8 cellular contexts compared by ENCODE assay signal in genomic region chr2:231780909-231781797, GRCh38. TPM values are rescaled to one million over a fixed set of nuclear protein-coding genes. Genes with fewer than 3 reads are reported as not detected.
DNase-seq lines count a peak whose midpoint lies in the region; ATAC-seq and TF ChIP-seq lines count a peak whose summit lies in the region.

PDE6D (minus strand) TSS chr2:231781282; CDS start chr2:231781114, 168 bp downstream.

- no peaks in the 10 kb centered on the region for H3K9me3 Mint-ChIP-seq in activated naive CD4-positive, alpha-beta T cell treated with anti-CD3 and anti-CD28 coated beads, Interleukin-2, amount 50 U/mL, for 72 hours

- peak; percentile 88 for ATAC-seq in HG02610 (IDR thresholded peaks at IDR 0.05; ENCODE audit: unreplicated experiment)
- ATAC-seq in activated naive CD4-positive, alpha-beta T cell treated with anti-CD3 and anti-CD28 coated beads, Interleukin-2, amount 50 U/mL, for 72 hours: peak; percentile 93

- no peaks in the 10 kb centered on the region for H3K36me3 ChIP-seq in suprapubic skin

- H3K36me3 Mint-ChIP-seq in activated naive CD4-positive, alpha-beta T cell treated with anti-CD3 and anti-CD28 coated beads, Interleukin-2, amount 50 U/mL, for 72 hours: peaks cover 6 to 12% of the 10 kb centered on the region in 2 donors

- no peak for TF ChIP-seq CTCF in suprapubic skin (IDR thresholded peaks at IDR 0.05)

- DNase-seq in NCI-H1092 treated with DMSO at 0.1 percent for 48 hours (lab: John Stamatoyannopoulos, UW) (peak; percentile 93), SKM-1 (lab: John Stamatoyannopoulos, UW; ENCODE audit: unreplicated experiment) (peak; percentile 91), globus pallidus (ENCODE audit: low spot score) (peak; percentile 99), nucleus accumbens (lab: John Stamatoyannopoulos, UW) (peak; percentile 76 to 100 (median 98)), suprapubic skin (ENCODE audit: low spot score in 2 of 2) (peak; percentile 98)
- DNase-seq in activated naive CD4-positive, alpha-beta T cell treated with anti-CD3 and anti-CD28 coated beads, Interleukin-2, amount 50 U/mL, for 72 hours (ENCODE audit: low spot score in 2 of 2): peak; percentile 99

- peak within 1 kb of the TSS; percentile 77 for H3K4me3 ChIP-seq in GM08714 (ENCODE audit: low read length)
- H3K4me3 ChIP-seq in suprapubic skin: peak within 1 kb of the TSS; percentile 92

- peak within 1 kb of the TSS; percentile 90 to 97 for H3K27ac Mint-ChIP-seq in activated naive CD4-positive, alpha-beta T cell treated with anti-CD3 and anti-CD28 coated beads, Interleukin-2, amount 50 U/mL, for 72 hours

- WGBS in suprapubic skin: 0% methylated on average over 19 of the region's 67 CpGs

- H3K27me3 ChIP-seq in suprapubic skin: no peaks in the 10 kb centered on the region

- peaks cover 45% of the 10 kb centered on the region for H3K4me1 ChIP-seq in suprapubic skin

- peak within 1 kb of the TSS; percentile 80 for H3K27ac ChIP-seq in suprapubic skin

- no peak for TF ChIP-seq EP300 in suprapubic skin (IDR thresholded peaks at IDR 0.05)

- peak in 1 of 2 donors; percentile 50 for TF ChIP-seq POLR2A in suprapubic skin (IDR thresholded peaks at IDR 0.05)

- H3K9me3 ChIP-seq in suprapubic skin: no peaks in the 10 kb centered on the region

RNA-seq across cellular contexts. Expression of gene PDE6D, which starts in this region (rescaled TPM):
- total RNA-seq in activated naive CD4-positive, alpha-beta T cell treated with anti-CD3 and anti-CD28 coated beads, Interleukin-2, amount 50 U/mL, for 72 hours: 10 to 100 TPM; 25.4 to 26.3 TPM
- 10 to 100 TPM; 14.6 to 23.7 (median 22.2) TPM for total RNA-seq in suprapubic skin

Comparison
In these comparisons a context has a peak if more than half of its experiments do, and no peak if none do; other contexts are left out.
1. Peak in every context shown above with its lines: DNase-seq, ATAC-seq, H3K4me3 ChIP-seq and H3K27ac ChIP-seq.